In the genomic region with DNA sequence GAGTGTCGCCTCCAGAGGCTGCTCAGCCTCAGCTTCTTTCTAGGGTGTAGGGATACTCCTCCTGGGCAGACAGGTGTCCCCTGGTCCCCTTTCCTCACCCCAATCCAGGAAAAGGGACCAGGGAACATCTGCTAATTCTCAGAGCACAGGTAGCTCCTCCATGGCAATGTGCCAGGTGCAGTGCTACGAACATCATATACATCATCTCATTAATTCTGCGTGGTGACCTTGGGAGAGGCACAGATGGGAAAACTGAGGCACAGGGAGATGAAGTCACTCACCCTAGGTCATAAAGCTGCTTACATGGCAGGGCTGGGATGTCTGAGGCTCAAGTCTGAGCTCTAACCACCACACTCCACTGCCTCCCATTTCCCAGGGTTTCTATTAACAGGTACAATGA, we compare ENCODE assay signal across 10 cellular contexts. TPM values are rescaled to one million over a fixed set of nuclear protein-coding genes. Genes with fewer than 3 reads are reported as not detected.
DNase-seq lines count a peak whose midpoint lies in the region; ATAC-seq and TF ChIP-seq lines count a peak whose summit lies in the region.
"Had no signal": no experiment of that assay in that cellular context is flagged by ENCODE, and none has a peak within 500 bp of the region (broad histone marks: within the 10 kb centered on the region; RNA-seq: fewer than 3 reads in every experiment).

No MANE protein-coding gene starts in this region.

- no peak for DNase-seq in CD8-positive, alpha-beta T cell
- DNase-seq in MM.1S (no peak), endodermal cell (no peak), psoas muscle (no peak), ureter (ENCODE audit: low spot score) (no peak), globus pallidus (ENCODE audit: low spot score) (no peak), HUDEP-2 (lab: John Stamatoyannopoulos, UW; ENCODE audit: unreplicated experiment in 76 of 76) (no peak)
- DNase-seq: SW 1271 had no signal

- peaks cover 39% of the 10 kb centered on the region for H3K36me3 Mint-ChIP-seq in CD8-positive, alpha-beta T cell
- H3K36me3 Mint-ChIP-seq in endodermal cell (ENCODE audit: low read depth), result peaks cover 14% of the 10 kb centered on the region

- ATAC-seq in CD8-positive, alpha-beta T cell, result no peak
- no peak for ATAC-seq in psoas muscle
- ATAC-seq in HG02610 (IDR thresholded peaks at IDR 0.05; ENCODE audit: unreplicated experiment), result no peak

- 80 to 97% methylated on average over 1 to 3 of the region's 3 CpGs for WGBS in endodermal cell (ENCODE audit: insufficient coverage in 1 of 2, insufficient read length in 1 of 2), 2 experiments
- 38 to 59% (median 47%) methylated on average over 3 of the region's 3 CpGs for WGBS in psoas muscle, 3 donors

- CTCF ChIA-PET in CD8-positive, alpha-beta T cell (lab: Charles Lee), result interaction anchor here (0.8 to 1.2 kb wide), 3 partner anchors 10 to 71 kb away, joined by 3 read pairs; a partner anchor contains a TSS

- POLR2A ChIA-PET in CD8-positive, alpha-beta T cell (lab: Charles Lee), result interaction anchor here (2.1 kb wide), 1 partner anchor 11 kb away, joined by 11 read pairs; a partner anchor contains a TSS

- H3F3A ChIP-seq in MM.1S (ENCODE audit: insufficient read depth, low read length), result no peaks in the 10 kb centered on the region

- H3K36me3 ChIP-seq in CD8-positive, alpha-beta T cell (ENCODE audit: insufficient read depth, low read length), result peaks cover 13% of the 10 kb centered on the region
- H3K36me3 ChIP-seq in MM.1S (replicated peaks; ENCODE audit: insufficient read depth, low read length) (no peaks in the 10 kb centered on the region), endodermal cell (ENCODE audit: control insufficient read depth, insufficient read depth, low read length) (peaks cover 28% of the 10 kb centered on the region), psoas muscle (ENCODE audit: insufficient read depth in 1 of 2, low read depth in 1 of 2) (peaks cover 0 to 24% of the 10 kb centered on the region in 2 donors)

- H3K79me2 ChIP-seq in MM.1S (ENCODE audit: low read length), result peaks cover 88% of the 10 kb centered on the region

- no peak overlapping the region for H3K27ac Mint-ChIP-seq in CD8-positive, alpha-beta T cell
- H3K27ac Mint-ChIP-seq in endodermal cell, result peak overlapping the region; percentile 66

- no peaks in the 10 kb centered on the region for H3K9me3 ChIP-seq in CD8-positive, alpha-beta T cell (ENCODE audit: low read length)
- H3K9me3 ChIP-seq in MM.1S (replicated peaks; ENCODE audit: insufficient read depth, low read length) (no peaks in the 10 kb centered on the region), endodermal cell (ENCODE audit: control insufficient read depth, low read length) (no peaks in the 10 kb centered on the region), psoas muscle (no peaks in the 10 kb centered on the region)

- H3K27me3 Mint-ChIP-seq in CD8-positive, alpha-beta T cell (ENCODE audit: low read depth), result no peaks in the 10 kb centered on the region
- no peaks in the 10 kb centered on the region for H3K27me3 Mint-ChIP-seq in endodermal cell (ENCODE audit: insufficient read depth)

- peak overlapping the region; percentile 65; the same call in 1 of the 2 replicates for H3K9ac ChIP-seq in MM.1S (ENCODE audit: low read length)
- H3K9ac ChIP-seq in endodermal cell (ENCODE audit: extremely low read depth, low read length, poor library complexity, severe bottlenecking), result no peak overlapping the region

- no peak overlapping the region for H2AFZ ChIP-seq in MM.1S (ENCODE audit: low read length)

- no peaks in the 10 kb centered on the region for H3K27me3 ChIP-seq in CD8-positive, alpha-beta T cell (ENCODE audit: insufficient read depth, low read length)
- no peaks in the 10 kb centered on the region for H3K27me3 ChIP-seq in MM.1S (replicated peaks; ENCODE audit: insufficient read depth, low read length)
- no peaks in the 10 kb centered on the region for H3K27me3 ChIP-seq in endodermal cell (ENCODE audit: control insufficient read depth, insufficient read depth, low read length, poor library complexity, severe bottlenecking)
- no peaks in the 10 kb centered on the region for H3K27me3 ChIP-seq in psoas muscle (ENCODE audit: insufficient read depth in 3 of 3, low read length in 2 of 3)

- peak overlapping the region; percentile 53 for H3K4me3 Mint-ChIP-seq in CD8-positive, alpha-beta T cell
- H3K4me3 Mint-ChIP-seq in endodermal cell, result peak overlapping the region; percentile 14

- peaks cover 36% of the 10 kb centered on the region for H3K4me1 Mint-ChIP-seq in CD8-positive, alpha-beta T cell (ENCODE audit: low read depth)
- peaks cover 6% of the 10 kb centered on the region for H3K4me1 Mint-ChIP-seq in endodermal cell

- no peak overlapping the region for H3K4me3 ChIP-seq in CD8-positive, alpha-beta T cell (ENCODE audit: low read depth, low read length)
- H3K4me3 ChIP-seq in MM.1S (ENCODE audit: low read length) (peak overlapping the region; percentile 87), endodermal cell (ENCODE audit: low read length) (no peak overlapping the region), psoas muscle (peak overlapping the region; percentile 72)

- TF ChIP-seq CTCF in CD8-positive, alpha-beta T cell (IDR thresholded peaks at IDR 0.05), result no peak
- TF ChIP-seq CTCF in MM.1S (IDR thresholded peaks at IDR 0.05; ENCODE audit: low read length) (no peak), endodermal cell (conservative IDR thresholded peaks at IDR 0.05) (no peak), psoas muscle (IDR thresholded peaks at IDR 0.05) (no peak)

- intact Hi-C loops in CD8-positive, alpha-beta T cell (cut with DNase I, micrococcal nuclease), result loop anchor here in 1 of 2 experiments (1.0 kb wide), 1 partner anchor 12 kb away; a partner anchor contains a TSS
- intact Hi-C loops in psoas muscle (cut with DNase I), result loop anchor here (5.0 to 10.0 kb wide), 3 partner anchors 39 to 1729 kb away; a partner anchor contains a TSS

- no peaks in the 10 kb centered on the region for H3K9me3 Mint-ChIP-seq in CD8-positive, alpha-beta T cell
- no peaks in the 10 kb centered on the region for H3K9me3 Mint-ChIP-seq in endodermal cell

- H3K4me2 ChIP-seq in MM.1S (ENCODE audit: low read depth, low read length), result peak overlapping the region; percentile 85

- no peaks in the 10 kb centered on the region for H4K20me1 ChIP-seq in MM.1S (ENCODE audit: insufficient read depth, low read length)

- H3K4me1 ChIP-seq in CD8-positive, alpha-beta T cell (ENCODE audit: insufficient read depth, low read length), result peaks cover 28% of the 10 kb centered on the region
- H3K4me1 ChIP-seq in MM.1S (ENCODE audit: low read length), result peaks cover 22% of the 10 kb centered on the region
- H3K4me1 ChIP-seq in endodermal cell (ENCODE audit: control insufficient read depth, insufficient read depth, low read length), result peaks cover 10% of the 10 kb centered on the region
- H3K4me1 ChIP-seq in psoas muscle, result peaks cover 93% of the 10 kb centered on the region

- no peak overlapping the region for H3K27ac ChIP-seq in CD8-positive, alpha-beta T cell (ENCODE audit: low read depth, low read length)
- peak overlapping the region; percentile 32; the same call in 1 of the 2 replicates for H3K27ac ChIP-seq in MM.1S (ENCODE audit: low read length)
- no peak overlapping the region for H3K27ac ChIP-seq in endodermal cell (ENCODE audit: low read depth, low read length)
- H3K27ac ChIP-seq in psoas muscle, result peak overlapping the region; percentile 96

- H3K9me2 ChIP-seq in MM.1S (replicated peaks; ENCODE audit: insufficient read depth, low read length), result no peaks in the 10 kb centered on the region

RNA-seq across cellular contexts. Expression of a gene that starts 11.7 kb away (rescaled TPM):
- 10 to 100 TPM; 95.6 to 96.3 TPM for total RNA-seq in CD8-positive, alpha-beta T cell
- total RNA-seq in endodermal cell (10 to 100 TPM; 36.9 to 64.6 TPM), psoas muscle (10 to 100 TPM; 24.4 to 75.6 (median 61.2) TPM), ureter (36.3 TPM)
- polyA plus RNA-seq in endodermal cell (2013, experiment 1 of 2), result 55.7 TPM
- polyA plus RNA-seq in endodermal cell (2013, experiment 2 of 2), result 57.7 TPM
- polyA plus RNA-seq in psoas muscle, result 10 to 100 TPM in 2 of 3 donors, 1 to 10 TPM in 1; 8.8 to 35.8 (median 30.2) TPM

RNA-seq across cellular contexts. Expression of a gene that starts 30.0 kb away (rescaled TPM):
- total RNA-seq in CD8-positive, alpha-beta T cell, result 1 to 10 TPM; 4.0 to 4.9 TPM
- 10 to 100 TPM; 20.9 to 23.4 TPM for total RNA-seq in endodermal cell
- 10.5 TPM for polyA plus RNA-seq in endodermal cell (2013, experiment 1 of 2)
- polyA plus RNA-seq in endodermal cell (2013, experiment 2 of 2), result 12.0 TPM
- total RNA-seq in psoas muscle, result 1 to 10 TPM in 1 of 4 donors, under 1 TPM in 3; 0.25 to 1.1 (median 0.39) TPM
- under 1 TPM; 0.53 to 0.77 (median 0.65) TPM for polyA plus RNA-seq in psoas muscle
- 1.3 TPM for total RNA-seq in ureter

RNA-seq across cellular contexts. Expression of a gene that starts 41.2 kb away (rescaled TPM):
- total RNA-seq in CD8-positive, alpha-beta T cell, result 1 to 10 TPM; 4.8 to 5.9 TPM
- total RNA-seq in endodermal cell, result 100 to 1,000 TPM in 1 of 2 donors, 10 to 100 TPM in 1; 88.8 to 129 TPM
- 107 TPM for polyA plus RNA-seq in endodermal cell (2013, experiment 1 of 2)
- 101 TPM for polyA plus RNA-seq in endodermal cell (2013, experiment 2 of 2)
- total RNA-seq in psoas muscle, result 10 to 100 TPM; 27.7 to 43.3 (median 37.6) TPM
- polyA plus RNA-seq in psoas muscle, result 10 to 100 TPM; 43.9 to 72.9 (median 61.0) TPM
- 76.2 TPM for total RNA-seq in ureter

RNA-seq across cellular contexts. Expression of a gene that starts 45.3 kb away (rescaled TPM):
- 10 to 100 TPM; 39.8 to 40.5 TPM for total RNA-seq in CD8-positive, alpha-beta T cell
- total RNA-seq in endodermal cell (100 to 1,000 TPM in 1 of 2 donors, 10 to 100 TPM in 1; 97.7 to 102 TPM), psoas muscle (10 to 100 TPM; 39.6 to 65.9 (median 52.9) TPM), ureter (62.5 TPM)
- 59.9 TPM for polyA plus RNA-seq in endodermal cell (2013, experiment 1 of 2)
- polyA plus RNA-seq in endodermal cell (2013, experiment 2 of 2), result 53.1 TPM
- 10 to 100 TPM; 42.7 to 52.9 (median 47.9) TPM for polyA plus RNA-seq in psoas muscle

RNA-seq across cellular contexts. Expression of a gene that starts 58.7 kb away (rescaled TPM):
- not detected for total RNA-seq in CD8-positive, alpha-beta T cell
- total RNA-seq in endodermal cell (under 1 TPM in 1 of 2 donors, not detected in 1; 0.53 TPM), psoas muscle (10 to 100 TPM; 17.0 to 43.4 (median 26.1) TPM), ureter (0.36 TPM)
- polyA plus RNA-seq in endodermal cell (2013, experiment 1 of 2), result not detected
- polyA plus RNA-seq in endodermal cell (2013, experiment 2 of 2), result 0.33 TPM
- polyA plus RNA-seq in psoas muscle, result 10 to 100 TPM in 1 of 3 donors, 1 to 10 TPM in 2; 1.1 to 16.5 (median 9.9) TPM
- total RNA-seq: mononuclear cell had no signal

Comparison
In these comparisons a context has a peak if more than half of its experiments do, and no peak if none do; other contexts are left out.
1. H3K27ac ChIP-seq: peak in MM.1S (single experiment) and psoas muscle (single experiment); none in CD8-positive, alpha-beta T cell (single experiment) and endodermal cell (single experiment).
2. H3K4me3 ChIP-seq: peak in MM.1S (single experiment) and psoas muscle (single experiment); none in CD8-positive, alpha-beta T cell (single experiment) and endodermal cell (single experiment).
3. RNA of a gene that starts 41.2 kb away (total RNA-seq): 88.8 to 129 TPM in endodermal cell, 76.2 TPM in ureter (single experiment) and 27.7 to 43.3 TPM in psoas muscle; 4.8 to 5.9 TPM in CD8-positive, alpha-beta T cell; every median in the first group is over 4 times any median in the second.